ENCODE assay signal across 32 cellular contexts in genomic region chr7:128063025-128063560, GRCh38.
"Had no signal": no experiment of that assay in that cellular context is flagged by ENCODE, and none has a peak within 500 bp of the region (broad histone marks: within the 10 kb centered on the region; RNA-seq: fewer than 3 reads in every experiment).

No MANE protein-coding gene starts in this region.

- ATAC-seq: gastroesophageal sphincter; left colon; lower lobe of right lung; stimulated activated naive B cell treated with anti-CD40 and anti-IgM and Interleukin-4, amounts not matched to agents 10 μg/mL and 1 μg/mL and 100 μg/mL, for 72 hours; upper lobe of right lung had no signal

- H3K27me3 ChIP-seq: breast epithelium, colonic mucosa, gastroesophageal sphincter, pancreas, stomach, thyroid gland, upper lobe of right lung had no signal

- H3K4me3 Mint-ChIP-seq: activated naive CD4-positive, alpha-beta T cell treated with anti-CD3 and anti-CD28 coated beads, Interleukin-2, amount 10 ng/mL, durations not matched to agents 7 days and 5 days; activated naive CD8-positive, alpha-beta T cell treated with anti-CD3 and anti-CD28 coated beads, Interleukin-2, amount 10 ng/mL, durations not matched to agents 7 days and 5 days; activated T-cell treated with anti-CD3 and anti-CD28 coated beads, Interleukin-2, amount 50 U/mL, for 24 hours; central memory CD8-positive, alpha-beta T cell; nephron progenitor cell; stimulated activated naive B cell treated with anti-CD40 and anti-IgM and Interleukin-4, amounts not matched to agents 10 μg/mL and 1 μg/mL and 100 μg/mL, for 72 hours; T-helper 1 cell treated with Interleukin-12 subunit alpha and Interleukin-12 subunit beta and Interleukin-4 antibody, amounts not matched to agents 30 μg/mL and 1 μg/mL, for 36 hours had no signal

- H3K27me3 Mint-ChIP-seq: activated naive CD4-positive, alpha-beta T cell treated with anti-CD3 and anti-CD28 coated beads, Interleukin-2, amount 10 ng/mL, durations not matched to agents 7 days and 5 days; activated naive CD8-positive, alpha-beta T cell treated with anti-CD3 and anti-CD28 coated beads, Interleukin-2, amount 10 ng/mL, durations not matched to agents 7 days and 5 days; activated T-cell treated with anti-CD3 and anti-CD28 coated beads, Interleukin-2, amount 50 U/mL, for 24 hours; central memory CD8-positive, alpha-beta T cell; stimulated activated naive B cell treated with anti-CD40 and anti-IgM and Interleukin-4, amounts not matched to agents 10 μg/mL and 1 μg/mL and 100 μg/mL, for 72 hours had no signal

- H3K4me1 ChIP-seq: breast epithelium, colonic mucosa, gastroesophageal sphincter, lower lobe of right lung, pancreas, prostate gland, thyroid gland, upper lobe of right lung had no signal

- H3K4me3 ChIP-seq: breast epithelium, colonic mucosa, gastroesophageal sphincter, lower lobe of right lung, pancreas, prostate gland, stomach, thyroid gland, upper lobe of right lung had no signal

- H3K36me3 ChIP-seq: breast epithelium, colonic mucosa, lower lobe of right lung, pancreas, prostate gland, thyroid gland, upper lobe of right lung had no signal

- H3K27ac Mint-ChIP-seq: activated naive CD4-positive, alpha-beta T cell treated with anti-CD3 and anti-CD28 coated beads, Interleukin-2, amount 10 ng/mL, durations not matched to agents 7 days and 5 days; activated naive CD8-positive, alpha-beta T cell treated with anti-CD3 and anti-CD28 coated beads, Interleukin-2, amount 10 ng/mL, durations not matched to agents 7 days and 5 days; activated T-cell treated with anti-CD3 and anti-CD28 coated beads, Interleukin-2, amount 50 U/mL, for 24 hours; nephron progenitor cell; stimulated activated naive B cell treated with anti-CD40 and anti-IgM and Interleukin-4, amounts not matched to agents 10 μg/mL and 1 μg/mL and 100 μg/mL, for 72 hours; T-helper 1 cell treated with Interleukin-12 subunit alpha and Interleukin-12 subunit beta and Interleukin-4 antibody, amounts not matched to agents 30 μg/mL and 1 μg/mL, for 36 hours had no signal

- H3K9me3 ChIP-seq: breast epithelium, colonic mucosa, gastroesophageal sphincter, lower lobe of right lung, pancreas, prostate gland, stomach, thyroid gland, upper lobe of right lung had no signal

- H3K9me3 Mint-ChIP-seq: activated naive CD4-positive, alpha-beta T cell treated with anti-CD3 and anti-CD28 coated beads, Interleukin-2, amount 10 ng/mL, durations not matched to agents 7 days and 5 days; activated naive CD8-positive, alpha-beta T cell treated with anti-CD3 and anti-CD28 coated beads, Interleukin-2, amount 10 ng/mL, durations not matched to agents 7 days and 5 days; activated T-cell treated with anti-CD3 and anti-CD28 coated beads, Interleukin-2, amount 50 U/mL, for 24 hours; central memory CD8-positive, alpha-beta T cell; nephron progenitor cell; stimulated activated naive B cell treated with anti-CD40 and anti-IgM and Interleukin-4, amounts not matched to agents 10 μg/mL and 1 μg/mL and 100 μg/mL, for 72 hours; T-helper 1 cell treated with Interleukin-12 subunit alpha and Interleukin-12 subunit beta and Interleukin-4 antibody, amounts not matched to agents 30 μg/mL and 1 μg/mL, for 36 hours had no signal

- DNase-seq: activated CD4-positive, alpha-beta T cell treated with anti-CD3 and anti-CD28 coated beads for 4 hours; activated CD4-positive, alpha-beta T cell treated with anti-CD3 and anti-CD28 coated beads, Interleukin-2, amount 50 U/mL, for 48 hours; activated CD8-positive, alpha-beta memory T cell treated with anti-CD3 and anti-CD28 coated beads for 24 hours; activated gamma-delta T cell; activated naive CD4-positive, alpha-beta T cell treated with anti-CD3 and anti-CD28 coated beads, Interleukin-2, amount 10 ng/mL, durations not matched to agents 7 days and 5 days; activated naive CD8-positive, alpha-beta T cell treated with anti-CD3 and anti-CD28 coated beads, Interleukin-2, amount 10 ng/mL, durations not matched to agents 7 days and 5 days; activated T-cell treated with anti-CD3 and anti-CD28 coated beads, Interleukin-2, amount 50 U/mL, for 24 hours; amniotic stem cell; colonic mucosa; effector CD8-positive, alpha-beta T cell; hippocampal formation; kidney; left colon; lower lobe of right lung; mesenchymal stem cell; nephron progenitor cell; pancreas; retina; stimulated activated CD4-positive, alpha-beta T cell treated with anti-CD3 and anti-CD28 coated beads, Interleukin-15, amount 100 ng/mL, for 24 hours; stimulated activated CD4-positive, alpha-beta T cell treated with anti-CD3 and anti-CD28 coated beads, Interleukin-2, amount 100 ng/mL, for 24 hours; stimulated activated naive B cell treated with anti-CD40 and anti-IgM and Interleukin-4, amounts not matched to agents 10 μg/mL and 1 μg/mL and 100 μg/mL, for 72 hours; stomach; T-helper 9 cell; thyroid gland; upper lobe of right lung had no signal

- H3K27ac ChIP-seq: breast epithelium, colonic mucosa, epithelial cell of prostate, gastroesophageal sphincter, lower lobe of right lung, pancreas, prostate gland, stomach, thyroid gland, upper lobe of right lung, VCaP had no signal
